ENCODE assay signal across 18 cellular contexts in genomic region chr16:88466949-88467348, GRCh38.
"Had no signal": no experiment of that assay in that cellular context is flagged by ENCODE, and none has a peak within 500 bp of the region (broad histone marks: within the 10 kb centered on the region; RNA-seq: fewer than 3 reads in every experiment).

No MANE protein-coding gene starts in this region.

- H3K9me3 ChIP-seq: colonic mucosa, esophagus squamous epithelium, lower lobe of right lung, neutrophil, tibial nerve, uterus had no signal

- H2AFZ ChIP-seq: parathyroid adenoma had no signal

- H3K27ac ChIP-seq: colonic mucosa, esophagus squamous epithelium, lower lobe of right lung, neutrophil, parathyroid adenoma, tibial nerve, uterus had no signal

- H3K36me3 Mint-ChIP-seq: activated naive CD4-positive, alpha-beta T cell treated with anti-CD3 and anti-CD28 coated beads, Interleukin-2, amount 10 ng/mL, durations not matched to agents 7 days and 5 days; WTC11 had no signal

- H3K4me3 Mint-ChIP-seq: activated CD4-positive, alpha-beta T cell treated with anti-CD3 and anti-CD28 coated beads, Interleukin-2, amount 10 ng/mL, durations not matched to agents 24 days and 14 days; WTC11 had no signal

- H3K9ac ChIP-seq: parathyroid adenoma had no signal

- H3K4me1 ChIP-seq: colonic mucosa, uterus had no signal

- H3K9me3 Mint-ChIP-seq: activated CD4-positive, alpha-beta T cell treated with anti-CD3 and anti-CD28 coated beads, Interleukin-2, amount 10 ng/mL, durations not matched to agents 24 days and 14 days; activated naive CD4-positive, alpha-beta T cell treated with anti-CD3 and anti-CD28 coated beads, Interleukin-2, amount 10 ng/mL, durations not matched to agents 7 days and 5 days; activated T-helper 2 cell treated with anti-CD3 and anti-CD28 coated beads, Interferon-gamma antibody, Interleukin-2, Interleukin-4, amounts not matched to agents 10 μg/mL and 5 μg/mL and 100 μg/mL, durations not matched to agents 14 hours and 24 hours and 36 hours; WTC11 had no signal

- H3K27me3 Mint-ChIP-seq: activated CD4-positive, alpha-beta T cell treated with anti-CD3 and anti-CD28 coated beads, Interleukin-2, amount 10 ng/mL, durations not matched to agents 24 days and 14 days; activated naive CD4-positive, alpha-beta T cell treated with anti-CD3 and anti-CD28 coated beads, Interleukin-2, amount 10 ng/mL, durations not matched to agents 7 days and 5 days had no signal

- H3K36me3 ChIP-seq: colonic mucosa, esophagus squamous epithelium, lower lobe of right lung, neutrophil, tibial nerve, uterus had no signal

- ATAC-seq: lower lobe of right lung, WTC11 had no signal

- H3K27ac Mint-ChIP-seq: activated T-helper 2 cell treated with anti-CD3 and anti-CD28 coated beads, Interferon-gamma antibody, Interleukin-2, Interleukin-4, amounts not matched to agents 10 μg/mL and 5 μg/mL and 100 μg/mL, durations not matched to agents 14 hours and 24 hours and 36 hours; WTC11 had no signal

- DNase-seq: activated CD4-positive, alpha-beta T cell treated with anti-CD3 and anti-CD28 coated beads, Interleukin-2, amount 10 ng/mL, durations not matched to agents 24 days and 14 days; activated naive CD4-positive, alpha-beta T cell treated with anti-CD3 and anti-CD28 coated beads, Interleukin-2, amount 10 ng/mL, durations not matched to agents 7 days and 5 days; amniotic stem cell; caudate nucleus; colonic mucosa; esophagus squamous epithelium; glutamatergic neuron; lower lobe of right lung; midbrain; stimulated activated CD4-positive, alpha-beta T cell treated with anti-CD3 and anti-CD28 coated beads, Interleukin-12 subunit alpha, Interleukin-12 subunit beta, amount 100 ng/mL, for 4 hours; stimulated activated naive CD4-positive, alpha-beta T cell; T-helper 2 cell; uterus had no signal

- H3K4me3 ChIP-seq: colonic mucosa, esophagus squamous epithelium, lower lobe of right lung, tibial nerve, uterus had no signal

- H3K27me3 ChIP-seq: colonic mucosa, esophagus squamous epithelium, tibial nerve, uterus had no signal
